Comparison of ENCODE assay signal across 1 cellular context in genomic region chr5:66157046-66157445, GRCh38.
TF ChIP-seq lines count a peak whose summit lies in the region.

No MANE protein-coding gene starts in this region.

TF ChIP-seq in GM12878, 131 proteins besides CTCF, POLR2A, EP300 and RAD21:
- TF ChIP-seq NFYA (IDR thresholded peaks at IDR 0.05; ENCODE audit: borderline replicate concordance, low read depth, low read length) (no peak), POLR2AphosphoS2 (IDR thresholded peaks at IDR 0.05; ENCODE audit: low read depth, low read length) (no peak), BCL11A (IDR thresholded peaks at IDR 0.05; ENCODE audit: low read depth, low read length) (no peak), NR2C2 (IDR thresholded peaks at IDR 0.05; ENCODE audit: borderline replicate concordance, control insufficient read depth, insufficient read length, low read depth) (no peak), MAX (IDR thresholded peaks at IDR 0.05; ENCODE audit: low read depth, low read length) (no peak), ZBTB33 (IDR thresholded peaks at IDR 0.05) (no peak), RAD51 (IDR thresholded peaks at IDR 0.05) (no peak), HDAC6 (IDR thresholded peaks at IDR 0.05; ENCODE audit: unreplicated experiment) (no peak), EED (IDR thresholded peaks at IDR 0.05; ENCODE audit: low read depth) (no peak), CUX1 (IDR thresholded peaks at IDR 0.05; ENCODE audit: insufficient replicate concordance, low read depth, low read length) (no peak), RELA (IDR thresholded peaks at IDR 0.05; ENCODE audit: borderline replicate concordance, partially characterized antibody) (no peak), NR2C1 (IDR thresholded peaks at IDR 0.05) (no peak), RBBP5 (conservative IDR thresholded peaks at IDR 0.05) (no peak), BMI1 (IDR thresholded peaks at IDR 0.05; ENCODE audit: borderline replicate concordance) (no peak), E2F8 (IDR thresholded peaks at IDR 0.05; ENCODE audit: low read depth, partially characterized antibody) (no peak)
- TF ChIP-seq, protein P1, sequence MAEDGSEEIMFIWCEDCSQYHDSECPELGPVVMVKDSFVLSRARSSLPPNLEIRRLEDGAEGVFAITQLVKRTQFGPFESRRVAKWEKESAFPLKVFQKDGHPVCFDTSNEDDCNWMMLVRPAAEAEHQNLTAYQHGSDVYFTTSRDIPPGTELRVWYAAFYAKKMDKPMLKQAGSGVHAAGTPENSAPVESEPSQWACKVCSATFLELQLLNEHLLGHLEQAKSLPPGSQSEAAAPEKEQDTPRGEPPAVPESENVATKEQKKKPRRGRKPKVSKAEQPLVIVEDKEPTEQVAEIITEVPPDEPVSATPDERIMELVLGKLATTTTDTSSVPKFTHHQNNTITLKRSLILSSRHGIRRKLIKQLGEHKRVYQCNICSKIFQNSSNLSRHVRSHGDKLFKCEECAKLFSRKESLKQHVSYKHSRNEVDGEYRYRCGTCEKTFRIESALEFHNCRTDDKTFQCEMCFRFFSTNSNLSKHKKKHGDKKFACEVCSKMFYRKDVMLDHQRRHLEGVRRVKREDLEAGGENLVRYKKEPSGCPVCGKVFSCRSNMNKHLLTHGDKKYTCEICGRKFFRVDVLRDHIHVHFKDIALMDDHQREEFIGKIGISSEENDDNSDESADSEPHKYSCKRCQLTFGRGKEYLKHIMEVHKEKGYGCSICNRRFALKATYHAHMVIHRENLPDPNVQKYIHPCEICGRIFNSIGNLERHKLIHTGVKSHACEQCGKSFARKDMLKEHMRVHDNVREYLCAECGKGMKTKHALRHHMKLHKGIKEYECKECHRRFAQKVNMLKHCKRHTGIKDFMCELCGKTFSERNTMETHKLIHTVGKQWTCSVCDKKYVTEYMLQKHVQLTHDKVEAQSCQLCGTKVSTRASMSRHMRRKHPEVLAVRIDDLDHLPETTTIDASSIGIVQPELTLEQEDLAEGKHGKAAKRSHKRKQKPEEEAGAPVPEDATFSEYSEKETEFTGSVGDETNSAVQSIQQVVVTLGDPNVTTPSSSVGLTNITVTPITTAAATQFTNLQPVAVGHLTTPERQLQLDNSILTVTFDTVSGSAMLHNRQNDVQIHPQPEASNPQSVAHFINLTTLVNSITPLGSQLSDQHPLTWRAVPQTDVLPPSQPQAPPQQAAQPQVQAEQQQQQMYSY (CRISPR knock-in tag; IDR thresholded peaks at IDR 0.05): no peak
